19 cellular contexts compared by ENCODE assay signal in genomic region chr11:18798941-18799469, GRCh38. TPM values are rescaled to one million over a fixed set of nuclear protein-coding genes. Genes with fewer than 3 reads are reported as not detected.
"Had no signal": no experiment of that assay in that cellular context is flagged by ENCODE, and none has a peak within 500 bp of the region (broad histone marks: within the 10 kb centered on the region; RNA-seq: fewer than 3 reads in every experiment).

No MANE protein-coding gene starts in this region.

- H3K4me1 Mint-ChIP-seq: activated naive CD4-positive, alpha-beta T cell treated with anti-CD3 and anti-CD28 coated beads, Interleukin-2, amount 10 ng/mL, durations not matched to agents 7 days and 5 days; central memory CD8-positive, alpha-beta T cell had no signal

- H3K79me2 ChIP-seq: parathyroid adenoma had no signal

- H3K4me3 Mint-ChIP-seq: activated naive CD4-positive, alpha-beta T cell treated with anti-CD3 and anti-CD28 coated beads, Interleukin-2, amount 10 ng/mL, durations not matched to agents 7 days and 5 days; central memory CD8-positive, alpha-beta T cell; effector memory CD8-positive, alpha-beta T cell; T-cell; WTC11 had no signal

- H3K9me3 Mint-ChIP-seq: activated naive CD4-positive, alpha-beta T cell treated with anti-CD3 and anti-CD28 coated beads, Interleukin-2, amount 10 ng/mL, durations not matched to agents 7 days and 5 days; activated T-helper 2 cell treated with anti-CD3 and anti-CD28 coated beads, Interferon-gamma antibody, Interleukin-2, Interleukin-4, amounts not matched to agents 10 μg/mL and 5 μg/mL and 100 μg/mL, durations not matched to agents 14 hours and 24 hours and 36 hours; central memory CD8-positive, alpha-beta T cell; effector memory CD8-positive, alpha-beta T cell; T-cell; WTC11 had no signal

- FAIRE-seq: kidney had no signal

- H3K9ac ChIP-seq: parathyroid adenoma had no signal

- H2AFZ ChIP-seq: parathyroid adenoma had no signal

- H3K36me3 ChIP-seq: heart left ventricle, uterus had no signal

- DNase-seq: activated naive CD4-positive, alpha-beta T cell treated with anti-CD3 and anti-CD28 coated beads, Interleukin-2, amount 10 ng/mL, durations not matched to agents 7 days and 5 days; body of pancreas; cortex of kidney; effector memory CD8-positive, alpha-beta T cell; foreskin melanocyte; heart left ventricle; kidney; retina; stimulated activated CD4-positive, alpha-beta T cell treated with anti-CD3 and anti-CD28 coated beads, Interleukin-15, amount 100 ng/mL, for 24 hours; stimulated activated CD4-positive, alpha-beta T cell treated with anti-CD3 and anti-CD28 coated beads, Interleukin-4, amount 100 ng/mL, for 24 hours; T-cell; uterus had no signal

- H3K4me1 ChIP-seq: heart left ventricle, parathyroid adenoma, uterus had no signal

- ATAC-seq: body of pancreas; effector memory CD8-positive, alpha-beta T cell; heart left ventricle; T-cell; WTC11 had no signal

- H3K36me3 Mint-ChIP-seq: activated naive CD4-positive, alpha-beta T cell treated with anti-CD3 and anti-CD28 coated beads, Interleukin-2, amount 10 ng/mL, durations not matched to agents 7 days and 5 days; T-cell; WTC11 had no signal

- H3K27ac Mint-ChIP-seq: activated naive CD4-positive, alpha-beta T cell treated with anti-CD3 and anti-CD28 coated beads, Interleukin-2, amount 10 ng/mL, durations not matched to agents 7 days and 5 days; activated T-helper 2 cell treated with anti-CD3 and anti-CD28 coated beads, Interferon-gamma antibody, Interleukin-2, Interleukin-4, amounts not matched to agents 10 μg/mL and 5 μg/mL and 100 μg/mL, durations not matched to agents 14 hours and 24 hours and 36 hours; effector memory CD8-positive, alpha-beta T cell; T-cell; WTC11 had no signal

- H3K27ac ChIP-seq: body of pancreas, heart left ventricle, parathyroid adenoma, SK-N-MC, uterus had no signal

- H3K9me3 ChIP-seq: body of pancreas, heart left ventricle, uterus had no signal

- H3K4me3 ChIP-seq: body of pancreas, heart left ventricle, SK-N-MC, uterus had no signal

- H3K27me3 ChIP-seq: body of pancreas, uterus had no signal

RNA-seq across cellular contexts. Expression of gene PTPN5, which starts 7.4 kb away (rescaled TPM):
- total RNA-seq: activated T-helper 2 cell treated with anti-CD3 and anti-CD28 coated beads, Interferon-gamma antibody, Interleukin-2, Interleukin-4, amounts not matched to agents 10 μg/mL and 5 μg/mL and 100 μg/mL, durations not matched to agents 14 hours and 24 hours and 36 hours; kidney; liver; myocyte had no signal
- polyA plus RNA-seq: liver had no signal
